20 cellular contexts compared by ENCODE assay signal in genomic region chr12:55051197-55051920, GRCh38. TPM values are rescaled to one million over a fixed set of nuclear protein-coding genes. Genes with fewer than 3 reads are reported as not detected.
"Had no signal": no experiment of that assay in that cellular context is flagged by ENCODE, and none has a peak within 500 bp of the region (broad histone marks: within the 10 kb centered on the region; RNA-seq: fewer than 3 reads in every experiment).

No MANE protein-coding gene starts in this region.

- H3K4me1 Mint-ChIP-seq: activated T-helper 17 cell treated with anti-CD3 and anti-CD28 coated beads, Interleukin-2, amount 50 U/mL, for 72 hours; memory B cell had no signal

- H3K27ac ChIP-seq: ascending aorta, right atrium auricular region had no signal

- H3K9me3 Mint-ChIP-seq: activated T-helper 17 cell treated with anti-CD3 and anti-CD28 coated beads, Interleukin-2, amount 50 U/mL, for 72 hours; memory B cell; natural killer cell treated with Interleukin-12 subunit alpha and Interleukin-12 subunit beta and Interleukin-15 and Interleukin-18, amount 100 ng/mL, for 72 hours had no signal

- H3K4me3 ChIP-seq: ascending aorta, right atrium auricular region had no signal

- H3K36me3 Mint-ChIP-seq: memory B cell; natural killer cell treated with Interleukin-12 subunit alpha and Interleukin-12 subunit beta and Interleukin-15 and Interleukin-18, amount 100 ng/mL, for 72 hours had no signal

- DNase-seq: activated CD4-positive, alpha-beta T cell treated with anti-CD3 and anti-CD28 coated beads for 1 hour; activated CD4-positive, alpha-beta T cell treated with anti-CD3 and anti-CD28 coated beads, Interleukin-2, amount 50 U/mL, for 48 hours; activated naive CD4-positive, alpha-beta T cell treated with Interleukin-2 at 50 U/mL for 16 hours; hippocampal formation; left ventricle myocardium superior; occipital lobe; stimulated activated CD4-positive, alpha-beta T cell treated with anti-CD3 and anti-CD28 coated beads, Interleukin-4, amount 100 ng/mL, for 24 hours; stimulated activated naive CD8-positive, alpha-beta T cell treated with anti-CD3 and anti-CD28 coated beads, Interleukin-15, Interleukin-2, amounts not matched to agents 100 U/mL and 50 U/mL, for 24 hours; T1000 had no signal

- ATAC-seq: activated T-helper 17 cell treated with anti-CD3 and anti-CD28 coated beads, Interleukin-2, amount 50 U/mL, for 72 hours; esophagus mucosa; left ventricle myocardium superior; natural killer cell treated with Interleukin-12 subunit alpha and Interleukin-12 subunit beta and Interleukin-15 and Interleukin-18, amount 100 ng/mL, for 72 hours; stimulated activated naive CD8-positive, alpha-beta T cell treated with anti-CD3 and anti-CD28 coated beads, Interleukin-15, Interleukin-2, amounts not matched to agents 100 U/mL and 50 U/mL, for 24 hours had no signal

- H3K36me3 ChIP-seq: ascending aorta, right atrium auricular region had no signal

- H3K27me3 ChIP-seq: ascending aorta, right atrium auricular region had no signal

- H3K9me3 ChIP-seq: ascending aorta, right atrium auricular region had no signal

- H3K27ac Mint-ChIP-seq: activated T-helper 17 cell treated with anti-CD3 and anti-CD28 coated beads, Interleukin-2, amount 50 U/mL, for 72 hours; memory B cell; natural killer cell treated with Interleukin-12 subunit alpha and Interleukin-12 subunit beta and Interleukin-15 and Interleukin-18, amount 100 ng/mL, for 72 hours; progenitor cell of endocrine pancreas had no signal

- H3K4me3 Mint-ChIP-seq: activated T-helper 17 cell treated with anti-CD3 and anti-CD28 coated beads, Interleukin-2, amount 50 U/mL, for 72 hours; memory B cell; natural killer cell treated with Interleukin-12 subunit alpha and Interleukin-12 subunit beta and Interleukin-15 and Interleukin-18, amount 100 ng/mL, for 72 hours had no signal

- H3K4me1 ChIP-seq: ascending aorta, right atrium auricular region had no signal

RNA-seq across cellular contexts. Expression of gene NEUROD4, which starts 31.6 kb away (rescaled TPM):
- total RNA-seq: activated T-helper 17 cell treated with anti-CD3 and anti-CD28 coated beads, Interleukin-2, amount 50 U/mL, for 72 hours; ascending aorta; dermis microvascular lymphatic vessel endothelial cell; esophagus mucosa; glomerular endothelial cell; kidney epithelial cell; left ventricle myocardium superior; natural killer cell treated with Interleukin-12 subunit alpha and Interleukin-12 subunit beta and Interleukin-15 and Interleukin-18, amount 100 ng/mL, for 72 hours; progenitor cell of endocrine pancreas; right atrium auricular region; skeletal muscle tissue had no signal
